In genomic region chr7:151057038-151057736, GRCh38 we compare ENCODE assay signal across 1 cellular context.
TF ChIP-seq lines count a peak whose summit lies in the region.

No MANE protein-coding gene starts in this region.

TF ChIP-seq in HepG2, 621 proteins besides CTCF, POLR2A, EP300 and RAD21 (continues in another document):
- TF ChIP-seq ZNF34 (CRISPR knock-in tag; IDR thresholded peaks at IDR 0.05; ENCODE audit: borderline replicate concordance) (no peak), SP2 (CRISPR knock-in tag; IDR thresholded peaks at IDR 0.05) (no peak), ZNF740 (CRISPR knock-in tag; IDR thresholded peaks at IDR 0.05) (no peak), SMAD9 (CRISPR knock-in tag; IDR thresholded peaks at IDR 0.05) (no peak), SKI (IDR thresholded peaks at IDR 0.05; ENCODE audit: partially characterized antibody) (no peak), NPAS2 (CRISPR knock-in tag; IDR thresholded peaks at IDR 0.05; ENCODE audit: borderline replicate concordance) (no peak), MTA1 (CRISPR knock-in tag; IDR thresholded peaks at IDR 0.05; ENCODE audit: borderline replicate concordance) (no peak), YY1 (IDR thresholded peaks at IDR 0.05; ENCODE audit: insufficient read depth, insufficient replicate concordance, low read depth, low read length) (no peak), MXD1 (CRISPR knock-in tag; IDR thresholded peaks at IDR 0.05) (no peak), ZNF746 (CRISPR knock-in tag; IDR thresholded peaks at IDR 0.05) (no peak), RFX1 (IDR thresholded peaks at IDR 0.05) (no peak), ZNF224 (CRISPR knock-in tag; IDR thresholded peaks at IDR 0.05) (0 out of 2 replicates have a peak, but pooled peaks have one; percentile 3), SALL2 (CRISPR knock-in tag; IDR thresholded peaks at IDR 0.05) (no peak), EED (CRISPR knock-in tag; IDR thresholded peaks at IDR 0.05) (no peak), NR2C2 (CRISPR knock-in tag; IDR thresholded peaks at IDR 0.05; ENCODE audit: borderline replicate concordance) (peak; percentile 47; the same call in 1 of the 2 replicates), SNAPC2 (CRISPR knock-in tag; IDR thresholded peaks at IDR 0.05) (no peak), NR2F6 (IDR thresholded peaks at IDR 0.05) (peak; percentile 41), NR2F6 (CRISPR knock-in tag; IDR thresholded peaks at IDR 0.05) (no peak), IRF9 (CRISPR knock-in tag; IDR thresholded peaks at IDR 0.05; ENCODE audit: borderline replicate concordance) (no peak), HNRNPLL (IDR thresholded peaks at IDR 0.05; ENCODE audit: low read depth, low read length, poor library complexity, severe bottlenecking) (no peak), ZNF281 (CRISPR knock-in tag; IDR thresholded peaks at IDR 0.05; ENCODE audit: borderline replicate concordance) (no peak), NAIF1 (CRISPR knock-in tag; IDR thresholded peaks at IDR 0.05; ENCODE audit: borderline replicate concordance) (no peak), CREBL2 (CRISPR knock-in tag; IDR thresholded peaks at IDR 0.05; ENCODE audit: borderline replicate concordance) (no peak), U2AF2 (IDR thresholded peaks at IDR 0.05; ENCODE audit: low read depth, low read length) (no peak), MAFF (IDR thresholded peaks at IDR 0.05; ENCODE audit: low read depth, low read length) (no peak), KDM6A (CRISPR knock-in tag; IDR thresholded peaks at IDR 0.05; ENCODE audit: low read depth) (no peak), NFRKB (IDR thresholded peaks at IDR 0.05) (no peak), JARID2 (CRISPR knock-in tag; IDR thresholded peaks at IDR 0.05; ENCODE audit: insufficient replicate concordance) (no peak), ZNF136 (CRISPR knock-in tag; IDR thresholded peaks at IDR 0.05; ENCODE audit: low read depth) (no peak), MXD3 (CRISPR knock-in tag; IDR thresholded peaks at IDR 0.05) (no peak), ZMYM2 (CRISPR knock-in tag; IDR thresholded peaks at IDR 0.05) (no peak), PCBP1 (IDR thresholded peaks at IDR 0.05; ENCODE audit: borderline replicate concordance, low read depth, low read length) (no peak), ZNF552 (CRISPR knock-in tag; IDR thresholded peaks at IDR 0.05; ENCODE audit: borderline replicate concordance) (no peak), ZFP41 (CRISPR knock-in tag; IDR thresholded peaks at IDR 0.05; ENCODE audit: borderline replicate concordance) (no peak), HINFP (CRISPR knock-in tag; IDR thresholded peaks at IDR 0.05; ENCODE audit: low read depth) (no peak), YEATS4 (CRISPR knock-in tag; IDR thresholded peaks at IDR 0.05; ENCODE audit: borderline replicate concordance) (no peak), STAG1 (CRISPR knock-in tag; IDR thresholded peaks at IDR 0.05) (no peak), REL (CRISPR knock-in tag; conservative IDR thresholded peaks at IDR 0.05) (no peak), CC2D1A (CRISPR knock-in tag; IDR thresholded peaks at IDR 0.05) (no peak), PITX1 (CRISPR knock-in tag; IDR thresholded peaks at IDR 0.05) (no peak), ZBTB37 (CRISPR knock-in tag; IDR thresholded peaks at IDR 0.05) (peak; percentile 14; the same call in 1 of the 2 replicates), HIC2 (CRISPR knock-in tag; IDR thresholded peaks at IDR 0.05; ENCODE audit: low read depth) (no peak), ZNF280B (CRISPR knock-in tag; IDR thresholded peaks at IDR 0.05; ENCODE audit: borderline replicate concordance) (peak; percentile 13; the same call in 1 of the 2 replicates), HOXA5 (CRISPR knock-in tag; IDR thresholded peaks at IDR 0.05) (no peak), ZNF547 (CRISPR knock-in tag; IDR thresholded peaks at IDR 0.05) (no peak), CEBPZ (IDR thresholded peaks at IDR 0.05; ENCODE audit: low read length) (no peak), SAP130 (CRISPR knock-in tag; IDR thresholded peaks at IDR 0.05; ENCODE audit: low read depth) (no peak), YEATS2 (CRISPR knock-in tag; IDR thresholded peaks at IDR 0.05; ENCODE audit: borderline replicate concordance) (no peak), SYNCRIP (IDR thresholded peaks at IDR 0.05; ENCODE audit: insufficient read depth, low read depth, low read length) (no peak), ZSCAN20 (CRISPR knock-in tag; IDR thresholded peaks at IDR 0.05; ENCODE audit: borderline replicate concordance) (no peak), NFYB (CRISPR knock-in tag; IDR thresholded peaks at IDR 0.05) (no peak), CENPT (CRISPR knock-in tag; IDR thresholded peaks at IDR 0.05; ENCODE audit: low read depth) (no peak), NFATC3 (CRISPR knock-in tag; IDR thresholded peaks at IDR 0.05) (no peak), ZFP91 (CRISPR knock-in tag; IDR thresholded peaks at IDR 0.05; ENCODE audit: borderline replicate concordance) (0 out of 2 replicates have a peak, but pooled peaks have one; percentile 7), ZNF570 (CRISPR knock-in tag; IDR thresholded peaks at IDR 0.05; ENCODE audit: borderline replicate concordance) (no peak), FOXK2 (IDR thresholded peaks at IDR 0.05) (no peak)
